ENCODE assay signal across 1 cellular context in the genomic region with DNA sequence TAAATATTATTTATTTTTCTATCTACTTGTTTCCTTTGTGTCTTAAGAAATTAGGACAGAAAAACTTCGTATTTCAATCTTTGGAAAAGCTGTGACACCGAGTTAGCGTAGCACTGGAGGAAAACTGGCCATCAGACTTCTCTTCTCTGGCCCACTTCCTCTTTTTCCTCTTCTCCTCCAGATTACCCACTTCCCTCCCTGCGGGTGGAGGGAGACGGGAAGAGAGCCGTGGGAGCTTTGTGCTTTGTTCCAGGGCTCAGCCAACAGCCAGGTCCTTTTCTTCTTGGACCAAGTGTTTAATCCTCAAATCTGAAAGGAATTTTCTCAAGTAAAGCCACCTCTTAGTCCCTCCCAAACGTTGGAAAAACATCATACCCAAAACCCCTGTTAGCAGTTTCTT.
TF ChIP-seq lines count a peak whose summit lies in the region.

No MANE protein-coding gene starts in this region.

TF ChIP-seq in HepG2, 621 proteins besides CTCF, POLR2A, EP300 and RAD21:
- no peak for TF ChIP-seq CBX5 (CRISPR knock-in tag; IDR thresholded peaks at IDR 0.05; ENCODE audit: borderline replicate concordance)
- TF ChIP-seq, protein P1, sequence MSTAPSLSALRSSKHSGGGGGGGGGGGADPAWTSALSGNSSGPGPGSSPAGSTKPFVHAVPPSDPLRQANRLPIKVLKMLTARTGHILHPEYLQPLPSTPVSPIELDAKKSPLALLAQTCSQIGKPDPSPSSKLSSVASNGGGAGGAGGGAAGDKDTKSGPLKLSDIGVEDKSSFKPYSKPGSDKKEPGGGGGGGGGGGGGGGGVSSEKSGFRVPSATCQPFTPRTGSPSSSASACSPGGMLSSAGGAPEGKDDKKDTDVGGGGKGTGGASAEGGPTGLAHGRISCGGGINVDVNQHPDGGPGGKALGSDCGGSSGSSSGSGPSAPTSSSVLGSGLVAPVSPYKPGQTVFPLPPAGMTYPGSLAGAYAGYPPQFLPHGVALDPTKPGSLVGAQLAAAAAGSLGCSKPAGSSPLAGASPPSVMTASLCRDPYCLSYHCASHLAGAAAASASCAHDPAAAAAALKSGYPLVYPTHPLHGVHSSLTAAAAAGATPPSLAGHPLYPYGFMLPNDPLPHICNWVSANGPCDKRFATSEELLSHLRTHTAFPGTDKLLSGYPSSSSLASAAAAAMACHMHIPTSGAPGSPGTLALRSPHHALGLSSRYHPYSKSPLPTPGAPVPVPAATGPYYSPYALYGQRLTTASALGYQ (CRISPR knock-in tag; IDR thresholded peaks at IDR 0.05) = no peak
- TF ChIP-seq ZNF446 (CRISPR knock-in tag; IDR thresholded peaks at IDR 0.05) = no peak
- TF ChIP-seq ATRX (CRISPR knock-in tag; IDR thresholded peaks at IDR 0.05; ENCODE audit: borderline replicate concordance) = no peak
- TF ChIP-seq SRSF1 (optimal IDR thresholded peaks at IDR 0.05; ENCODE audit: low read depth, low read length) = no peak
- TF ChIP-seq, protein P2, sequence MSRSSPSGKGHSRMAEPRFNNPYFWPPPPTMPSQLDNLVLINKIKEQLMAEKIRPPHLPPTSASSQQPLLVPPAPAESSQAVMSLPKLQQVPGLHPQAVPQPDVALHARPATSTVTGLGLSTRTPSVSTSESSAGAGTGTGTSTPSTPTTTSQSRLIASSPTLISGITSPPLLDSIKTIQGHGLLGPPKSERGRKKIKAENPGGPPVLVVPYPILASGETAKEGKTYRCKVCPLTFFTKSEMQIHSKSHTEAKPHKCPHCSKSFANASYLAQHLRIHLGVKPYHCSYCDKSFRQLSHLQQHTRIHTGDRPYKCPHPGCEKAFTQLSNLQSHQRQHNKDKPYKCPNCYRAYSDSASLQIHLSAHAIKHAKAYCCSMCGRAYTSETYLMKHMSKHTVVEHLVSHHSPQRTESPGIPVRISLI (CRISPR knock-in tag; IDR thresholded peaks at IDR 0.05; ENCODE audit: borderline replicate concordance) = no peak
- no peak for TF ChIP-seq IKZF4 (CRISPR knock-in tag; IDR thresholded peaks at IDR 0.05; ENCODE audit: borderline replicate concordance, low read depth, not compliant biosample characterization)
- TF ChIP-seq EED (CRISPR knock-in tag; IDR thresholded peaks at IDR 0.05) = no peak
- no peak for TF ChIP-seq ZNF678 (CRISPR knock-in tag; IDR thresholded peaks at IDR 0.05)
- TF ChIP-seq, protein P3, sequence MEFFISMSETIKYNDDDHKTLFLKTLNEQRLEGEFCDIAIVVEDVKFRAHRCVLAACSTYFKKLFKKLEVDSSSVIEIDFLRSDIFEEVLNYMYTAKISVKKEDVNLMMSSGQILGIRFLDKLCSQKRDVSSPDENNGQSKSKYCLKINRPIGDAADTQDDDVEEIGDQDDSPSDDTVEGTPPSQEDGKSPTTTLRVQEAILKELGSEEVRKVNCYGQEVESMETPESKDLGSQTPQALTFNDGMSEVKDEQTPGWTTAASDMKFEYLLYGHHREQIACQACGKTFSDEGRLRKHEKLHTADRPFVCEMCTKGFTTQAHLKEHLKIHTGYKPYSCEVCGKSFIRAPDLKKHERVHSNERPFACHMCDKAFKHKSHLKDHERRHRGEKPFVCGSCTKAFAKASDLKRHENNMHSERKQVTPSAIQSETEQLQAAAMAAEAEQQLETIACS (CRISPR knock-in tag; IDR thresholded peaks at IDR 0.05) = no peak
- no peak for TF ChIP-seq ZNF766 (CRISPR knock-in tag; IDR thresholded peaks at IDR 0.05; ENCODE audit: borderline replicate concordance)
- TF ChIP-seq, protein P4, sequence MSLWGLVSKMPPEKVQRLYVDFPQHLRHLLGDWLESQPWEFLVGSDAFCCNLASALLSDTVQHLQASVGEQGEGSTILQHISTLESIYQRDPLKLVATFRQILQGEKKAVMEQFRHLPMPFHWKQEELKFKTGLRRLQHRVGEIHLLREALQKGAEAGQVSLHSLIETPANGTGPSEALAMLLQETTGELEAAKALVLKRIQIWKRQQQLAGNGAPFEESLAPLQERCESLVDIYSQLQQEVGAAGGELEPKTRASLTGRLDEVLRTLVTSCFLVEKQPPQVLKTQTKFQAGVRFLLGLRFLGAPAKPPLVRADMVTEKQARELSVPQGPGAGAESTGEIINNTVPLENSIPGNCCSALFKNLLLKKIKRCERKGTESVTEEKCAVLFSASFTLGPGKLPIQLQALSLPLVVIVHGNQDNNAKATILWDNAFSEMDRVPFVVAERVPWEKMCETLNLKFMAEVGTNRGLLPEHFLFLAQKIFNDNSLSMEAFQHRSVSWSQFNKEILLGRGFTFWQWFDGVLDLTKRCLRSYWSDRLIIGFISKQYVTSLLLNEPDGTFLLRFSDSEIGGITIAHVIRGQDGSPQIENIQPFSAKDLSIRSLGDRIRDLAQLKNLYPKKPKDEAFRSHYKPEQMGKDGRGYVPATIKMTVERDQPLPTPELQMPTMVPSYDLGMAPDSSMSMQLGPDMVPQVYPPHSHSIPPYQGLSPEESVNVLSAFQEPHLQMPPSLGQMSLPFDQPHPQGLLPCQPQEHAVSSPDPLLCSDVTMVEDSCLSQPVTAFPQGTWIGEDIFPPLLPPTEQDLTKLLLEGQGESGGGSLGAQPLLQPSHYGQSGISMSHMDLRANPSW (CRISPR knock-in tag; IDR thresholded peaks at IDR 0.05; ENCODE audit: borderline replicate concordance) = no peak
- TF ChIP-seq PAX8 (CRISPR knock-in tag; IDR thresholded peaks at IDR 0.05; ENCODE audit: borderline replicate concordance) = no peak
- TF ChIP-seq, protein P5, sequence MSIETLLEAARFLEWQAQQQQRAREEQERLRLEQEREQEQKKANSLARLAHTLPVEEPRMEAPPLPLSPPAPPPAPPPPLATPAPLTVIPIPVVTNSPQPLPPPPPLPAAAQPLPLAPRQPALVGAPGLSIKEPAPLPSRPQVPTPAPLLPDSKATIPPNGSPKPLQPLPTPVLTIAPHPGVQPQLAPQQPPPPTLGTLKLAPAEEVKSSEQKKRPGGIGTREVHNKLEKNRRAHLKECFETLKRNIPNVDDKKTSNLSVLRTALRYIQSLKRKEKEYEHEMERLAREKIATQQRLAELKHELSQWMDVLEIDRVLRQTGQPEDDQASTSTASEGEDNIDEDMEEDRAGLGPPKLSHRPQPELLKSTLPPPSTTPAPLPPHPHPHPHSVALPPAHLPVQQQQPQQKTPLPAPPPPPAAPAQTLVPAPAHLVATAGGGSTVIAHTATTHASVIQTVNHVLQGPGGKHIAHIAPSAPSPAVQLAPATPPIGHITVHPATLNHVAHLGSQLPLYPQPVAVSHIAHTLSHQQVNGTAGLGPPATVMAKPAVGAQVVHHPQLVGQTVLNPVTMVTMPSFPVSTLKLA (IDR thresholded peaks at IDR 0.05) = no peak
